In the genomic region with DNA sequence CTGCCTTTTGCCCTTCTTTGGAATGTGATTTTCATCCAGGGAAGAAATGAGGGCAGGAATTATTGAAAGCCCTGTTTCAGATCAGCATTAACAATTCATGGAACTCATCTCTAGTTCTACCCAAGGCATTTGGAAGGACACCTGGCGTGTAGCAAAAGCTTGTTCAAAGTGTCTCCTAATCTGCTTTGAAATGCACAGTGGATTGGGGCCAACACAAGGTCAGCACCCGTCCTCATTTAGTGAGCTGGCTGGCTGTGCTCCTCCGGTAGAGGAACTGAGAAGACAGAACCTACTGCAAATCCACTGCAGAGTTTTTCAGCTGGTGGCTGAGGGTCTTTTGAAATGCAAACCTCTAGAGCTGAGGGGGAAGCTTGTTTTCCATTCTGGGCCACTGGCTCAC, we compare ENCODE assay signal across 24 cellular contexts.
DNase-seq lines count a peak whose midpoint lies in the region; ATAC-seq, FAIRE-seq and TF ChIP-seq lines count a peak whose summit lies in the region.
"Had no signal": no experiment of that assay in that cellular context is flagged by ENCODE, and none has a peak within 500 bp of the region (broad histone marks: within the 10 kb centered on the region; RNA-seq: fewer than 3 reads in every experiment).

No MANE protein-coding gene starts in this region.

- H2BK20ac ChIP-seq in H1 (ENCODE audit: low read length): no peak overlapping the region

- H3K79me2 ChIP-seq in H1 (ENCODE audit: control insufficient read depth in 1 of 2, insufficient read depth in 2 of 2, low read length in 2 of 2): no peaks in the 10 kb centered on the region

- H3K23me2 ChIP-seq in H1 (ENCODE audit: low read depth, low read length): no peaks in the 10 kb centered on the region

- no peak overlapping the region for H4K91ac ChIP-seq in H1 (replicated peaks; ENCODE audit: insufficient read length, low read length)

- no peak for TF ChIP-seq RAD21 in H1 (IDR thresholded peaks at IDR 0.05 in 1 of 2, conservative IDR thresholded peaks at IDR 0.05 in 1 of 2; ENCODE audit: low read depth in 2 of 2, low read length in 2 of 2)

- no peak overlapping the region for H3K18ac ChIP-seq in H1 (ENCODE audit: extremely low read depth, low read length)

- H3K4ac ChIP-seq in H1 (replicated peaks; ENCODE audit: insufficient read length, low read depth, low read length): no peak overlapping the region

- no peak for TF ChIP-seq EP300 in H1 (IDR thresholded peaks at IDR 0.05; ENCODE audit: borderline replicate concordance in 1 of 2, low read depth in 2 of 2, low read length in 2 of 2)

- TF ChIP-seq POLR2A in H1 (IDR thresholded peaks at IDR 0.05; ENCODE audit: control extremely low read depth in 1 of 2, low read depth in 2 of 2, low read length in 2 of 2): no peak

- 12% methylated on average over 3 of the region's 3 CpGs; no CpG with 5 or more reads in 1 of the 2 experiments for WGBS in H1 (ENCODE audit: extremely low coverage in 1 of 2, insufficient coverage in 1 of 2, insufficient read length in 1 of 2, insufficient replicate concordance in 2 of 2, low coverage in 1 of 2, low lambda C conversion rate in 2 of 2, missing lambda C conversion rate in 1 of 2), 2 experiments

- no peak overlapping the region for H4K8ac ChIP-seq in H1 (ENCODE audit: extremely low read depth, insufficient read depth, low read length)

- CTCF ChIA-PET in H1 (lab: Charles Lee; ENCODE audit: partially characterized antibody): interaction anchor here (0.8 to 2.0 kb wide), 6 partner anchors 9 to 171 kb away, joined by 3 to 6 read pairs (median 4); a partner anchor contains a TSS

- no peak overlapping the region for H3K27ac ChIP-seq in H1 (ENCODE audit: low read depth, low read length)
- H3K27ac ChIP-seq in left lung: no peak overlapping the region
- H3K27ac ChIP-seq in effector memory CD4-positive, alpha-beta T cell (ENCODE audit: insufficient read depth, low read length, poor library complexity, severe bottlenecking): no peak overlapping the region
- H3K27ac ChIP-seq: A549, cardiac muscle cell, pancreas, tibial nerve had no signal

- TF ChIP-seq CTCF in GM12864 (IDR thresholded peaks at IDR 0.05; ENCODE audit: low read depth, low read length, missing control alignments): no peak
- TF ChIP-seq CTCF in GM20000 (IDR thresholded peaks at IDR 0.05; ENCODE audit: extremely low read depth, missing control alignments): no peak
- no peak for TF ChIP-seq CTCF in H1 (IDR thresholded peaks at IDR 0.05; ENCODE audit: control extremely low read depth in 1 of 3, insufficient read depth in 1 of 3, low read depth in 1 of 3, low read length in 3 of 3)
- no peak for TF ChIP-seq CTCF in left lung (IDR thresholded peaks at IDR 0.05)

- H3K4me1 ChIP-seq in H1 (replicated peaks in 1 of 4; ENCODE audit: control insufficient read depth in 3 of 4, insufficient read depth in 4 of 4, low read length in 3 of 4): peaks cover 0 to 8% (median 4%) of the 10 kb centered on the region in 4 experiments; a peak in 4 of 7 replicates
- H3K4me1 ChIP-seq in left lung: no peaks in the 10 kb centered on the region
- H3K4me1 ChIP-seq in effector memory CD4-positive, alpha-beta T cell (ENCODE audit: control insufficient read depth, insufficient read depth, low read length, poor library complexity, severe bottlenecking): no peaks in the 10 kb centered on the region
- H3K4me1 ChIP-seq: A549, pancreas, tibial nerve had no signal

- H2AK5ac ChIP-seq in H1 (ENCODE audit: low read depth, low read length): no peak overlapping the region

- H3K23ac ChIP-seq in H1 (ENCODE audit: insufficient read length): no peak overlapping the region

- DNase-seq in GM12864 (ENCODE audit: low read depth): peak; percentile 21
- peak; percentile 44 for DNase-seq in GM20000 (ENCODE audit: low spot score)
- DNase-seq in H1 (ENCODE audit: low read depth in 1 of 2, low spot score in 2 of 2): peak in 1 of 2 experiments; percentile 49
- no peak for DNase-seq in left lung
- no peak for DNase-seq in C1 segment of cervical spinal cord (lab: John Stamatoyannopoulos, UW)
- no peak for DNase-seq in effector CD4-positive, alpha-beta T cell
- no peak for DNase-seq in effector memory CD4-positive, alpha-beta T cell
- DNase-seq: activated CD4-positive, alpha-beta T cell treated with anti-CD3 and anti-CD28 coated beads, Interleukin-2, amount 50 U/mL, for 4 hours; activated T-cell treated with anti-CD3 and anti-CD28 coated beads, Interleukin-2, amount 50 U/mL, for 4 hours; CD4-positive, CD25-positive, alpha-beta regulatory T cell; effector memory CD8-positive, alpha-beta T cell; EL; HFFc6; hippocampal formation; Karpas-422; left ventricle myocardium superior; NCI-H1417; NCI-H226; pancreas; stimulated activated CD4-positive, alpha-beta T cell treated with anti-CD3 and anti-CD28 coated beads, Interleukin-4, amount 100 ng/mL, for 4 hours had no signal

- no peak overlapping the region for H2BK12ac ChIP-seq in H1 (ENCODE audit: low read depth, low read length)

- H2BK120ac ChIP-seq in H1 (replicated peaks; ENCODE audit: low read depth, low read length): no peak overlapping the region

- 0 out of 4 replicates have a peak, but pooled peaks cover 0 to 3% of the 10 kb centered on the region in 2 experiments for H3K9me3 ChIP-seq in H1 (ENCODE audit: insufficient read depth in 2 of 2, low read depth in 1 of 2, low read length in 1 of 2)
- H3K9me3 ChIP-seq in left lung: no peaks in the 10 kb centered on the region
- H3K9me3 ChIP-seq in effector memory CD4-positive, alpha-beta T cell (ENCODE audit: control insufficient read depth, low read length): no peaks in the 10 kb centered on the region
- H3K9me3 ChIP-seq: A549, pancreas, tibial nerve had no signal

- H3K4me3 ChIP-seq in GM12864 (ENCODE audit: low read depth, low read length): no peak overlapping the region
- H3K4me3 ChIP-seq in H1 (ENCODE audit: extremely low read depth in 1 of 4, insufficient read depth in 2 of 4, low read depth in 3 of 4, low read length in 4 of 4): no peak overlapping the region
- no peak overlapping the region for H3K4me3 ChIP-seq in left lung
- no peak overlapping the region for H3K4me3 ChIP-seq in effector memory CD4-positive, alpha-beta T cell (ENCODE audit: insufficient read depth, low read depth, low read length, poor library complexity, severe bottlenecking)
- H3K4me3 ChIP-seq: A549, cardiac muscle cell, pancreas, tibial nerve had no signal

- no peaks in the 10 kb centered on the region for H3K79me1 ChIP-seq in H1 (ENCODE audit: low read depth, low read length)

- no peak overlapping the region for H2BK5ac ChIP-seq in H1 (ENCODE audit: low read depth, low read length)

- peak overlapping the region; percentile 9 to 35; a peak in 2 of 4 replicates for H3K4me2 ChIP-seq in H1 (ENCODE audit: insufficient read depth in 1 of 2, low read depth in 2 of 2, low read length in 2 of 2)
- H3K4me2 ChIP-seq: A549 had no signal

- H4K20me1 ChIP-seq in H1 (replicated peaks in 1 of 2; ENCODE audit: control insufficient read depth in 1 of 2, insufficient read depth in 2 of 2, low read length in 2 of 2): peaks cover 1 to 2% of the 10 kb centered on the region in 2 experiments

- no peak overlapping the region for H3K9ac ChIP-seq in H1 (replicated peaks in 1 of 4; ENCODE audit: extremely low read depth in 1 of 4, low read depth in 3 of 4, low read length in 3 of 4)

- POLR2A ChIA-PET in H1 (lab: Charles Lee; ENCODE audit: partially characterized antibody): interaction anchor here (1.9 kb wide), 1 partner anchor 141 kb away, joined by 8 read pairs; a partner anchor contains a TSS

- no peak overlapping the region for H4K5ac ChIP-seq in H1 (ENCODE audit: insufficient read length, low read depth, low read length)

- ATAC-seq in HG03095 (IDR thresholded peaks at IDR 0.05; ENCODE audit: unreplicated experiment): peak; percentile 72
- ATAC-seq in left lung: no peak
- ATAC-seq: A549; activated T-cell treated with anti-CD3 and anti-CD28 coated beads, Interleukin-2, amount 50 U/mL, for 4 hours; effector memory CD8-positive, alpha-beta T cell; left ventricle myocardium superior; pancreas had no signal

- no peak overlapping the region for H3K14ac ChIP-seq in H1 (ENCODE audit: insufficient read length)

- H3K36me3 ChIP-seq in H1 (ENCODE audit: control insufficient read depth in 2 of 4, insufficient read depth in 4 of 4, low read length in 3 of 4) (no peaks in the 10 kb centered on the region), left lung (no peaks in the 10 kb centered on the region)
- H3K36me3 ChIP-seq in effector memory CD4-positive, alpha-beta T cell (ENCODE audit: control insufficient read depth, insufficient read depth, low read length): no peaks in the 10 kb centered on the region
- H3K36me3 ChIP-seq: cardiac muscle cell, pancreas, tibial nerve had no signal

- intact Hi-C loops in left lung (cut with DNase I): no loop called here

- no peak overlapping the region for H3K56ac ChIP-seq in H1 (replicated peaks; ENCODE audit: insufficient read length, low read depth, low read length)

- FAIRE-seq in H1 (lab: Jason Lieb, UNC): peak; percentile 89
- FAIRE-seq: A549, pancreas had no signal

- H2AFZ ChIP-seq in H1 (ENCODE audit: low read length): no peak overlapping the region

- H2BK15ac ChIP-seq in H1 (ENCODE audit: low read length): no peak overlapping the region

- H3K27me3 ChIP-seq in H1 (replicated peaks in 1 of 4; ENCODE audit: control insufficient read depth in 3 of 4, extremely low read depth in 1 of 4, insufficient read depth in 3 of 4, low read length in 3 of 4) (peaks cover 0 to 12% (median 8%) of the 10 kb centered on the region in 4 experiments; a peak in 4 of 7 replicates), left lung (no peaks in the 10 kb centered on the region)
- no peaks in the 10 kb centered on the region for H3K27me3 ChIP-seq in effector memory CD4-positive, alpha-beta T cell (replicated peaks; ENCODE audit: control insufficient read depth, insufficient read depth, low read length, poor library complexity, severe bottlenecking)
- H3K27me3 ChIP-seq: cardiac muscle cell, pancreas, tibial nerve had no signal

TF ChIP-seq in H1, 55 proteins besides CTCF, POLR2A, EP300 and RAD21 (continues in another document):
- TF ChIP-seq HDAC2 (IDR thresholded peaks at IDR 0.05; ENCODE audit: borderline replicate concordance in 1 of 2, low read depth in 2 of 2, low read length in 2 of 2): 0 out of 4 replicates have a peak, but pooled peaks of 1 of the 2 experiments have one; percentile 61
- TF ChIP-seq JUND (IDR thresholded peaks at IDR 0.05; ENCODE audit: low read length): no peak
- TF ChIP-seq TCF12 (IDR thresholded peaks at IDR 0.05; ENCODE audit: low read depth, low read length): no peak
- TF ChIP-seq FOSL1 (IDR thresholded peaks at IDR 0.05; ENCODE audit: insufficient read depth, low read depth, low read length): no peak
- TF ChIP-seq RXRA (IDR thresholded peaks at IDR 0.05; ENCODE audit: insufficient read depth, low read depth, low read length): peak; percentile 61; the same call in 1 of the 2 replicates
- no peak for TF ChIP-seq CHD1 (IDR thresholded peaks at IDR 0.05; ENCODE audit: low read depth, low read length)
- TF ChIP-seq KDM1A (IDR thresholded peaks at IDR 0.05; ENCODE audit: borderline replicate concordance, low read length): no peak
- no peak for TF ChIP-seq HDAC6 (IDR thresholded peaks at IDR 0.05; ENCODE audit: low read depth, low read length)
- no peak for TF ChIP-seq EZH2 (IDR thresholded peaks at IDR 0.05; ENCODE audit: low read depth, low read length, severe bottlenecking)
- TF ChIP-seq NANOG (IDR thresholded peaks at IDR 0.05; ENCODE audit: insufficient read depth, low read depth, low read length, poor library complexity, severe bottlenecking): peak; percentile 61

Comparison
In these comparisons a context has a peak if more than half of its experiments do, and no peak if none do; other contexts are left out.
1. DNase-seq: peak in GM12864 (single experiment) and GM20000 (single experiment); none in left lung (0 of 2), C1 segment of cervical spinal cord (0 of 14), effector CD4-positive, alpha-beta T cell (single experiment) and effector memory CD4-positive, alpha-beta T cell (0 of 3).